Comparison of ENCODE assay signal across 30 cellular contexts in genomic region chr6:134555672-134556071, GRCh38.
"Had no signal": no experiment of that assay in that cellular context is flagged by ENCODE, and none has a peak within 500 bp of the region (broad histone marks: within the 10 kb centered on the region; RNA-seq: fewer than 3 reads in every experiment).

No MANE protein-coding gene starts in this region.

- H3K27ac Mint-ChIP-seq: naive B cell; naive thymus-derived CD8-positive, alpha-beta T cell; natural killer cell treated with Interleukin-12 subunit alpha and Interleukin-12 subunit beta and Interleukin-15 and Interleukin-18, amount 100 ng/mL, for 72 hours; nephron progenitor cell; stimulated activated memory B cell treated with anti-CD40 and anti-IgM and Interleukin-4, amounts not matched to agents 10 μg/mL and 1 μg/mL and 100 μg/mL, for 72 hours; stimulated activated naive CD8-positive, alpha-beta T cell treated with anti-CD3 and anti-CD28 coated beads, Interleukin-15, Interleukin-2, amounts not matched to agents 100 ng/mL and 50 ng/mL, for 24 hours had no signal

- H3K27me3 Mint-ChIP-seq: naive thymus-derived CD8-positive, alpha-beta T cell; stimulated activated memory B cell treated with anti-CD40 and anti-IgM and Interleukin-4, amounts not matched to agents 10 μg/mL and 1 μg/mL and 100 μg/mL, for 72 hours; stimulated activated naive CD8-positive, alpha-beta T cell treated with anti-CD3 and anti-CD28 coated beads, Interleukin-15, Interleukin-2, amounts not matched to agents 100 ng/mL and 50 ng/mL, for 24 hours had no signal

- DNase-seq: naive B cell; naive thymus-derived CD8-positive, alpha-beta T cell; nephron progenitor cell; nucleus accumbens; pancreas; right cardiac atrium; spleen; stimulated activated CD4-positive, alpha-beta T cell treated with anti-CD3 and anti-CD28 coated beads, Interleukin-12 subunit alpha, Interleukin-12 subunit beta, amount 100 ng/mL, for 4 hours; stimulated activated CD4-positive, alpha-beta T cell treated with anti-CD3 and anti-CD28 coated beads, Interleukin-1b, Interleukin-23, amount 100 ng/mL, for 48 hours; stimulated activated CD4-positive, alpha-beta T cell treated with anti-CD3 and anti-CD28 coated beads, Interleukin-4, amount 100 ng/mL, for 1 hour; stimulated activated CD4-positive, alpha-beta T cell treated with anti-CD3 and anti-CD28 coated beads, Interleukin-4, amount 100 ng/mL, for 4 hours; stimulated activated CD8-positive, alpha-beta memory T cell treated with anti-CD3 and anti-CD28 coated beads, Interleukin-4, amount 100 ng/mL, for 48 hours; stimulated activated naive CD4-positive, alpha-beta T cell treated with Interleukin-2 at 50 U/mL for 16 hours; stomach; thyroid gland; trophoblast cell; upper lobe of left lung had no signal

- H3K36me3 ChIP-seq: neutrophil, pancreas, prostate gland, spleen, stomach, thoracic aorta, thyroid gland, tibial nerve, upper lobe of left lung, vagina had no signal

- H3K4me1 Mint-ChIP-seq: naive B cell; naive thymus-derived CD8-positive, alpha-beta T cell; stimulated activated memory B cell treated with anti-CD40 and anti-IgM and Interleukin-4, amounts not matched to agents 10 μg/mL and 1 μg/mL and 100 μg/mL, for 72 hours had no signal

- H3K4me3 Mint-ChIP-seq: naive B cell; naive thymus-derived CD8-positive, alpha-beta T cell; natural killer cell treated with Interleukin-12 subunit alpha and Interleukin-12 subunit beta and Interleukin-15 and Interleukin-18, amount 100 ng/mL, for 72 hours; nephron progenitor cell; neural crest cell; stimulated activated memory B cell treated with anti-CD40 and anti-IgM and Interleukin-4, amounts not matched to agents 10 μg/mL and 1 μg/mL and 100 μg/mL, for 72 hours; stimulated activated naive CD8-positive, alpha-beta T cell treated with anti-CD3 and anti-CD28 coated beads, Interleukin-15, Interleukin-2, amounts not matched to agents 100 ng/mL and 50 ng/mL, for 24 hours had no signal

- H3K4me2 ChIP-seq: smooth muscle cell had no signal

- ATAC-seq: naive thymus-derived CD8-positive, alpha-beta T cell; natural killer cell treated with Interleukin-12 subunit alpha and Interleukin-12 subunit beta and Interleukin-15 and Interleukin-18, amount 100 ng/mL, for 72 hours; pancreas; right cardiac atrium; sciatic nerve; stimulated activated memory B cell treated with anti-CD40 and anti-IgM and Interleukin-4, amounts not matched to agents 10 μg/mL and 1 μg/mL and 100 μg/mL, for 72 hours had no signal

- H3K27ac ChIP-seq: neutrophil, pancreas, prostate gland, skin epidermis, spleen, stomach, thoracic aorta, thyroid gland, tibial nerve, upper lobe of left lung, vagina had no signal

- H3K9me3 Mint-ChIP-seq: naive B cell; natural killer cell treated with Interleukin-12 subunit alpha and Interleukin-12 subunit beta and Interleukin-15 and Interleukin-18, amount 100 ng/mL, for 72 hours; stimulated activated memory B cell treated with anti-CD40 and anti-IgM and Interleukin-4, amounts not matched to agents 10 μg/mL and 1 μg/mL and 100 μg/mL, for 72 hours had no signal

- H3K4me1 ChIP-seq: prostate gland, stomach, thyroid gland had no signal

- FAIRE-seq: pancreas, urothelium cell line had no signal

- H3K27me3 ChIP-seq: neutrophil, pancreas, spleen, stomach, thyroid gland, tibial nerve, upper lobe of left lung, vagina had no signal

- H3K36me3 Mint-ChIP-seq: naive B cell; natural killer cell treated with Interleukin-12 subunit alpha and Interleukin-12 subunit beta and Interleukin-15 and Interleukin-18, amount 100 ng/mL, for 72 hours; stimulated activated memory B cell treated with anti-CD40 and anti-IgM and Interleukin-4, amounts not matched to agents 10 μg/mL and 1 μg/mL and 100 μg/mL, for 72 hours had no signal

- H3K4me3 ChIP-seq: pancreas, prostate gland, skin epidermis, smooth muscle cell, spleen, stomach, thoracic aorta, thyroid gland, tibial nerve, upper lobe of left lung, vagina had no signal

- H3K9me3 ChIP-seq: neutrophil, pancreas, prostate gland, spleen, stomach, thoracic aorta, thyroid gland, tibial nerve, upper lobe of left lung, vagina had no signal
